Comparison of ENCODE assay signal across 14 cellular contexts in the genomic region with DNA sequence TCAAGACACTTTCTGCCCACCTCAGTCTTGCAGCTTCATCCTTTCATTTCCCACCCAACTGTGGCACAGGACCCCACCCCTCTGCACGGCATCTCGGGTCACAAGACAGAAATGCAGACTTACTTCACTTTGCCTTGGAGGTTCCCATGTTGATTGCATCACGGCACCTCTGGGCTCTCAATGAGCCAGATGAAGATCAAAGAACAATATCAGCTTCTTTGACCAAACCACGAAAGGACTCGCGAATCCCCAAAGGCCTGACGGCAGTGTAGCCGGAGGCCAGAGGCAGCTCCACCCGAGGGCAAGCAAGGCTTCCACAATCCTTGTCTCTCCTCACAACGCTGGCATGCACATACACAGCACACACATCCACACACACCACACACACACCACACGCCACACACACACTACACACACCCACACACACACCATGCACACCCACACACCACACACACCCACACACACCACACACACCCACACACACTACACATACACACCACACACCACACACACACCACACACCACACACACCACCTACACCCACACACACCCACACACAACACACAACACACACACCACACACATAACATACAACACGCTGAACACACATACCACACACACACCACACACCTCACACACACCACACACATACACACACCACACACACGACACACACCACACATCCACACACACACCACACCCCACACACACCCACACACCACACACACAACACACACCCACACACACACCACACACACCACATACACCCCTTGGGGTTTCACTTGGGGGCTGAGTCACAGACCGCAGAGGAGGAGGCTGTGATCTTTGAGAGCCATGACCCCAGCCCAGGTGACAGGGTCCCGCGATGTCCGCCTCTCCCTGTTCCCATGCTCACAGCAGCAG. TPM values are rescaled to one million over a fixed set of nuclear protein-coding genes. Genes with fewer than 3 reads are reported as not detected.
A peak's percentile ranks its signal among the peaks of the same experiment; 100 is the strongest.
DNase-seq lines count a peak whose midpoint lies in the region; ATAC-seq lines count a peak whose summit lies in the region.
"Had no signal": no experiment of that assay in that cellular context is flagged by ENCODE, and none has a peak within 500 bp of the region (broad histone marks: within the 10 kb centered on the region; RNA-seq: fewer than 3 reads in every experiment).

No MANE protein-coding gene starts in this region.

- no peaks in the 10 kb centered on the region for H3K9me3 ChIP-seq in effector memory CD4-positive, alpha-beta T cell (ENCODE audit: control insufficient read depth, low read length)
- H3K9me3 ChIP-seq: breast epithelium had no signal

- no peaks in the 10 kb centered on the region for H3K4me1 ChIP-seq in effector memory CD4-positive, alpha-beta T cell (ENCODE audit: control insufficient read depth, insufficient read depth, low read length, poor library complexity, severe bottlenecking)
- H3K4me1 ChIP-seq: breast epithelium had no signal

- peaks cover 52% of the 10 kb centered on the region for H3K4me1 Mint-ChIP-seq in activated CD4-positive, alpha-beta memory T cell treated with anti-CD3 and anti-CD28 coated beads for 36 hours (ENCODE audit: low read depth)

- H3K4me3 Mint-ChIP-seq in activated CD4-positive, alpha-beta memory T cell treated with anti-CD3 and anti-CD28 coated beads for 36 hours: peak overlapping the region; percentile 53

- peak overlapping the region; percentile 47 for H3K27ac ChIP-seq in effector memory CD4-positive, alpha-beta T cell (ENCODE audit: insufficient read depth, low read length, poor library complexity, severe bottlenecking)
- H3K27ac ChIP-seq: breast epithelium had no signal

- no peaks in the 10 kb centered on the region for H3K9me3 Mint-ChIP-seq in activated CD4-positive, alpha-beta memory T cell treated with anti-CD3 and anti-CD28 coated beads for 36 hours

- H3K4me3 ChIP-seq in effector memory CD4-positive, alpha-beta T cell (ENCODE audit: insufficient read depth, low read depth, low read length, poor library complexity, severe bottlenecking): no peak overlapping the region
- H3K4me3 ChIP-seq: breast epithelium had no signal

- H3K27me3 Mint-ChIP-seq in activated CD4-positive, alpha-beta memory T cell treated with anti-CD3 and anti-CD28 coated beads for 36 hours: no peaks in the 10 kb centered on the region

- H3K36me3 Mint-ChIP-seq in activated CD4-positive, alpha-beta memory T cell treated with anti-CD3 and anti-CD28 coated beads for 36 hours: peaks cover 80% of the 10 kb centered on the region
- H3K36me3 Mint-ChIP-seq: naive B cell had no signal

- DNase-seq in activated gamma-delta T cell treated with anti-CD3 and anti-CD28 coated beads, Interleukin-2, amount 50 U/mL, for 16 hours (ENCODE audit: low read depth): peak; percentile 38
- DNase-seq in activated gamma-delta T cell (lab: John Stamatoyannopoulos, UW): no peak
- DNase-seq in activated CD4-positive, alpha-beta memory T cell treated with anti-CD3 and anti-CD28 coated beads for 36 hours: peak; percentile 75
- DNase-seq in effector memory CD4-positive, alpha-beta T cell: no peak
- DNase-seq in stimulated activated naive CD4-positive, alpha-beta T cell treated with Interleukin-2 at 50 U/mL for 16 hours (lab: John Stamatoyannopoulos, UW): peak; percentile 41
- no peak for DNase-seq in NK-92 treated with Interleukin-12 subunit alpha and Interleukin-12 subunit beta, amount 100 ng/mL, for 24 hours (lab: John Stamatoyannopoulos, UW)
- no peak for DNase-seq in NCI-H2029 treated with DMSO at 0.1 percent for 48 hours (lab: John Stamatoyannopoulos, UW)
- DNase-seq: Karpas-422, naive B cell had no signal

- CTCF ChIA-PET in activated CD4-positive, alpha-beta memory T cell treated with anti-CD3 and anti-CD28 coated beads for 36 hours (lab: Charles Lee): interaction anchor here (1.5 to 1.7 kb wide), 2 partner anchors 11 to 58 kb away, joined by 4 to 6 read pairs; no protein-coding TSS in a partner anchor

- intact Hi-C loops in activated CD4-positive, alpha-beta memory T cell treated with anti-CD3 and anti-CD28 coated beads for 36 hours (cut with micrococcal nuclease): loop anchor here (1.0 kb wide), 1 partner anchor 14 kb away; no protein-coding TSS in a partner anchor

- H3K36me3 ChIP-seq in effector memory CD4-positive, alpha-beta T cell (ENCODE audit: control insufficient read depth, insufficient read depth, low read length): peaks cover 83% of the 10 kb centered on the region
- H3K36me3 ChIP-seq: breast epithelium had no signal

- no peaks in the 10 kb centered on the region for H3K27me3 ChIP-seq in effector memory CD4-positive, alpha-beta T cell (replicated peaks; ENCODE audit: control insufficient read depth, insufficient read depth, low read length, poor library complexity, severe bottlenecking)

- ATAC-seq in HG02610 (IDR thresholded peaks at IDR 0.05; ENCODE audit: unreplicated experiment): no peak
- ATAC-seq: left colon, sciatic nerve had no signal

- peak overlapping the region; percentile 84 for H3K27ac Mint-ChIP-seq in activated CD4-positive, alpha-beta memory T cell treated with anti-CD3 and anti-CD28 coated beads for 36 hours

- POLR2A ChIA-PET in activated CD4-positive, alpha-beta memory T cell treated with anti-CD3 and anti-CD28 coated beads for 36 hours (lab: Charles Lee): interaction anchor here (0.6 to 1.6 kb wide), 3 partner anchors 17 to 46 kb away, joined by 3 to 6 read pairs (median 3); no protein-coding TSS in a partner anchor

RNA-seq across cellular contexts. Expression of a gene that starts 35.8 kb away (rescaled TPM):
- 10 to 100 TPM; 27.2 to 29.4 TPM for total RNA-seq in activated CD4-positive, alpha-beta memory T cell treated with anti-CD3 and anti-CD28 coated beads for 36 hours
- total RNA-seq: OCI-LY7 had no signal

RNA-seq across cellular contexts. Expression of a gene that starts 43.7 kb away (rescaled TPM):
- total RNA-seq in activated CD4-positive, alpha-beta memory T cell treated with anti-CD3 and anti-CD28 coated beads for 36 hours: 10 to 100 TPM; 47.6 to 49.8 TPM
- total RNA-seq: OCI-LY7, sciatic nerve had no signal

RNA-seq across cellular contexts. Expression of a gene that starts 56.5 kb away (rescaled TPM):
- under 1 TPM; 0.38 to 0.53 TPM for total RNA-seq in activated CD4-positive, alpha-beta memory T cell treated with anti-CD3 and anti-CD28 coated beads for 36 hours

Comparison
In these comparisons a context has a peak if more than half of its experiments do, and no peak if none do; other contexts are left out.
1. DNase-seq: peak in activated gamma-delta T cell treated with anti-CD3 and anti-CD28 coated beads, Interleukin-2, amount 50 U/mL, for 16 hours (single experiment), activated CD4-positive, alpha-beta memory T cell treated with anti-CD3 and anti-CD28 coated beads for 36 hours (single experiment) and stimulated activated naive CD4-positive, alpha-beta T cell treated with Interleukin-2 at 50 U/mL for 16 hours (single experiment); none in activated gamma-delta T cell (single experiment), effector memory CD4-positive, alpha-beta T cell (0 of 3), NK-92 treated with Interleukin-12 subunit alpha and Interleukin-12 subunit beta, amount 100 ng/mL, for 24 hours (single experiment) and NCI-H2029 treated with DMSO at 0.1 percent for 48 hours (single experiment).